Comparison of ENCODE assay signal across 26 cellular contexts in the genomic region with DNA sequence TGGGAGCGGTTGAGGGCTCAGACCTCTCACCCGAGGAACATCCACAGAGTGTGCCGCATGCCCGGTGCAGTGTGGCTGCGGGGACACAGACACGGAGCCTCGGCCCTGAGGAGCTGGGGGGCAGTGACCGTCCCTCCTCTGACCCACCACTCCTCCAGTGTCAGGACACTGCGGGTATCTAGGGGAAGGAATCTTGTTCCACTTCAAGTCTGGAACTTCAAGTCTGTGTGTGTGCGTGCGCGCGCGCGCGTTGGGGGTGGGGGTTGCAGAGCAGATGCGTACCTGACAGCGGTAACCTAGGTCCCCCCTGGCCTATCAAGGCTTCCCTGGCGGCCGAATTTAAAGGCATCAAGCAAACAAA. TPM values are rescaled to one million over a fixed set of nuclear protein-coding genes. Genes with fewer than 3 reads are reported as not detected.
DNase-seq lines count a peak whose midpoint lies in the region; ATAC-seq and TF ChIP-seq lines count a peak whose summit lies in the region.
"Had no signal": no experiment of that assay in that cellular context is flagged by ENCODE, and none has a peak within 500 bp of the region (broad histone marks: within the 10 kb centered on the region; RNA-seq: fewer than 3 reads in every experiment).

No MANE protein-coding gene starts in this region.

- no peak for TF ChIP-seq EP300 in stomach (IDR thresholded peaks at IDR 0.05)

- no peak overlapping the region for H2AK5ac ChIP-seq in IMR-90 (ENCODE audit: low read depth, low read length)

- H3K9me3 ChIP-seq in IMR-90 (ENCODE audit: control insufficient read depth, insufficient read depth, low read length) (no peaks in the 10 kb centered on the region), stomach (no peaks in the 10 kb centered on the region), lower lobe of right lung (no peaks in the 10 kb centered on the region)
- H3K9me3 ChIP-seq: Caco-2 had no signal

- no peak overlapping the region for H3K4me3 ChIP-seq in IMR-90 (ENCODE audit: insufficient read depth, low read depth, low read length)
- no peak overlapping the region for H3K4me3 ChIP-seq in stomach
- no peak overlapping the region for H3K4me3 ChIP-seq in lower lobe of right lung
- H3K4me3 ChIP-seq: PC-9 had no signal

- in situ Hi-C loops in IMR-90 (cut with MboI; ENCODE audit: low sequenced_read_pairs), result no loop called here

- dilution Hi-C loops in IMR-90 (cut with HindIII; ENCODE audit: low sequenced_read_pairs, unreplicated experiment), result no loop called here

- DNase-seq in IMR-90 (no peak), mesenteric fat pad (ENCODE audit: low spot score) (peak; percentile 74), stomach (peak; percentile 13), RPMI8226 (no peak), lower lobe of right lung (no peak)
- no peak for DNase-seq in central memory CD8-positive, alpha-beta T cell (ENCODE audit: low spot score in 2 of 2)
- DNase-seq: C1 segment of cervical spinal cord; CD8-positive, alpha-beta T cell; DMS 273 treated with DMSO at 0.1 percent for 48 hours; DMS79 treated with DMSO at 0.1 percent for 48 hours; GF-D8; NCI-H1048; NCI-H1417; NCI-H1694; NCI-H2029 treated with DMSO at 0.1 percent for 48 hours; NCI-H526 treated with DMSO at 0.1 percent for 48 hours; PC-9; SHP77 treated with DMSO at 0.1 percent for 48 hours had no signal

- POLR2A ChIA-PET in IMR-90 (lab: Charles Lee; ENCODE audit: unreplicated experiment), result no interaction called here

- H3K36me3 ChIP-seq in IMR-90 (ENCODE audit: control insufficient read depth, insufficient read depth, low read length) (no peaks in the 10 kb centered on the region), stomach (no peaks in the 10 kb centered on the region), lower lobe of right lung (no peaks in the 10 kb centered on the region)

- no peak overlapping the region for H2AFZ ChIP-seq in IMR-90 (replicated peaks; ENCODE audit: low read length, poor library complexity)
- H2AFZ ChIP-seq: PC-9 had no signal

- WGBS in IMR-90 (ENCODE audit: extremely low coverage in 2 of 2, insufficient read length in 1 of 2), 2 experiments, result no CpG with 5 or more reads among the region's 20 CpGs
- WGBS in stomach, 5 donors, result 93 to 95% (median 94%) methylated on average over 19 to 20 of the region's 20 CpGs

- H3K27ac ChIP-seq in IMR-90 (ENCODE audit: insufficient read depth, low read length) (no peak overlapping the region), stomach (no peak overlapping the region), lower lobe of right lung (no peak overlapping the region)
- H3K27ac ChIP-seq: PC-9 had no signal

- intact Hi-C loops in IMR-90 (cut with micrococcal nuclease), result no loop called here
- intact Hi-C loops in stomach (cut with DNase I; ENCODE audit: low total_unique reads), result no loop called here
- intact Hi-C loops in lower lobe of right lung (cut with DNase I), result no loop called here

- no peak overlapping the region for H3K23ac ChIP-seq in IMR-90 (ENCODE audit: low read depth, low read length)

- H3K9me1 ChIP-seq in IMR-90 (ENCODE audit: insufficient read depth, low read length), result 0 out of 2 replicates have a peak, but pooled peaks cover 7% of the 10 kb centered on the region

- H3K14ac ChIP-seq in IMR-90 (replicated peaks; ENCODE audit: low read depth, low read length), result no peak overlapping the region

- TF ChIP-seq RAD21 in IMR-90 (IDR thresholded peaks at IDR 0.05; ENCODE audit: low read length), result no peak

- no peaks in the 10 kb centered on the region for H3K79me1 ChIP-seq in IMR-90 (ENCODE audit: low read depth in 1 of 2, low read length in 2 of 2)

- ATAC-seq in IMR-90 (ENCODE audit: low read depth) (no peak), esophagus mucosa (no peak), GM19467 (IDR thresholded peaks at IDR 0.05; ENCODE audit: unreplicated experiment) (no peak), lower lobe of right lung (no peak)
- ATAC-seq in central memory CD8-positive, alpha-beta T cell (replicated peaks; ENCODE audit: extremely low read depth, poor library complexity, severe bottlenecking), result no peak
- ATAC-seq: CD8-positive, alpha-beta T cell; HCT116 had no signal

- TF ChIP-seq CTCF in IMR-90 (conservative IDR thresholded peaks at IDR 0.05; ENCODE audit: low read depth, low read length) (no peak), stomach (IDR thresholded peaks at IDR 0.05) (no peak), lower lobe of right lung (IDR thresholded peaks at IDR 0.05) (no peak)

- H2AK9ac ChIP-seq in IMR-90 (replicated peaks; ENCODE audit: low read depth, low read length, poor library complexity), result peak overlapping the region; percentile 16

- no peak overlapping the region for H3K4me2 ChIP-seq in IMR-90 (ENCODE audit: low read depth, low read length)
- H3K4me2 ChIP-seq: PC-9 had no signal

- H4K5ac ChIP-seq in IMR-90 (ENCODE audit: low read depth, low read length), result no peak overlapping the region

- H3K18ac ChIP-seq in IMR-90 (ENCODE audit: low read depth, low read length), result no peak overlapping the region

- CTCF ChIA-PET in IMR-90 (lab: Yijun Ruan, JAX), result no interaction called here

- H3K9me3 Mint-ChIP-seq in central memory CD8-positive, alpha-beta T cell, result no peaks in the 10 kb centered on the region
- H3K9me3 Mint-ChIP-seq: CD8-positive, alpha-beta T cell; IgD-negative memory B cell had no signal

- H3K9ac ChIP-seq in IMR-90 (ENCODE audit: low read depth, low read length), result no peak overlapping the region

- H2BK5ac ChIP-seq in IMR-90 (ENCODE audit: low read depth, low read length, poor library complexity, severe bottlenecking), result no peak overlapping the region

- H4K8ac ChIP-seq in IMR-90 (ENCODE audit: low read depth in 2 of 2, low read length in 2 of 2), result no peak overlapping the region

- H3K27me3 Mint-ChIP-seq in central memory CD8-positive, alpha-beta T cell, result no peaks in the 10 kb centered on the region
- H3K27me3 Mint-ChIP-seq: IgD-negative memory B cell had no signal

- H3K4ac ChIP-seq in IMR-90 (ENCODE audit: low read depth, low read length), result no peak overlapping the region

- no peak overlapping the region for H2BK120ac ChIP-seq in IMR-90 (ENCODE audit: low read depth, low read length)

- no peak for TF ChIP-seq POLR2A in IMR-90 (IDR thresholded peaks at IDR 0.05; ENCODE audit: low read depth, low read length)
- no peak for TF ChIP-seq POLR2A in stomach (IDR thresholded peaks at IDR 0.05)

- H3K36me3 Mint-ChIP-seq in central memory CD8-positive, alpha-beta T cell (ENCODE audit: insufficient read depth), result no peaks in the 10 kb centered on the region
- H3K36me3 Mint-ChIP-seq: CD8-positive, alpha-beta T cell; IgD-negative memory B cell had no signal

- no peak overlapping the region for H3K56ac ChIP-seq in IMR-90 (ENCODE audit: extremely low read depth, insufficient read depth, low read length)

- H3K27me3 ChIP-seq in IMR-90 (ENCODE audit: control insufficient read depth, insufficient read depth, low read length) (peaks cover 26% of the 10 kb centered on the region), stomach (no peaks in the 10 kb centered on the region), lower lobe of right lung (ENCODE audit: low read depth) (no peaks in the 10 kb centered on the region)

- no peak overlapping the region for H3K27ac Mint-ChIP-seq in central memory CD8-positive, alpha-beta T cell (ENCODE audit: low read depth)
- H3K27ac Mint-ChIP-seq: CD8-positive, alpha-beta T cell; IgD-negative memory B cell had no signal

- peak overlapping the region; percentile 23 for H3K4me3 Mint-ChIP-seq in central memory CD8-positive, alpha-beta T cell
- H3K4me3 Mint-ChIP-seq: CD8-positive, alpha-beta T cell had no signal

- H2BK15ac ChIP-seq in IMR-90 (ENCODE audit: low read depth, low read length), result no peak overlapping the region

- BruUV-seq in IMR-90 (replicated peaks; lab: Mats Ljungman, UMichigan), result no TSS peak

- no peaks in the 10 kb centered on the region for H3K4me1 Mint-ChIP-seq in central memory CD8-positive, alpha-beta T cell
- H3K4me1 Mint-ChIP-seq: IgD-negative memory B cell had no signal

- no peaks in the 10 kb centered on the region for H3K4me1 ChIP-seq in IMR-90 (ENCODE audit: control insufficient read depth, insufficient read depth, low read length)
- peaks cover 0 to 6% (median 0%) of the 10 kb centered on the region in 4 donors for H3K4me1 ChIP-seq in stomach
- no peaks in the 10 kb centered on the region for H3K4me1 ChIP-seq in lower lobe of right lung
- H3K4me1 ChIP-seq: Caco-2 had no signal

- H4K20me1 ChIP-seq in IMR-90 (ENCODE audit: insufficient read depth, low read length), result no peaks in the 10 kb centered on the region

- no peak overlapping the region for H4K91ac ChIP-seq in IMR-90 (ENCODE audit: insufficient read depth, low read depth, low read length)

- H2BK20ac ChIP-seq in IMR-90 (ENCODE audit: low read depth, low read length), result no peak overlapping the region

TF ChIP-seq in IMR-90, 13 proteins besides CTCF, POLR2A, EP300 and RAD21 (continues in another document):
- no peak for TF ChIP-seq RCOR1 (IDR thresholded peaks at IDR 0.05; ENCODE audit: insufficient replicate concordance, low read length)
- TF ChIP-seq CEBPB (IDR thresholded peaks at IDR 0.05; ENCODE audit: low read depth, low read length), result no peak
- TF ChIP-seq MAFK (IDR thresholded peaks at IDR 0.05; ENCODE audit: low read depth, low read length), result no peak
- TF ChIP-seq MAZ (IDR thresholded peaks at IDR 0.05; ENCODE audit: borderline replicate concordance, low read depth, low read length), result no peak
- TF ChIP-seq, protein P1, sequence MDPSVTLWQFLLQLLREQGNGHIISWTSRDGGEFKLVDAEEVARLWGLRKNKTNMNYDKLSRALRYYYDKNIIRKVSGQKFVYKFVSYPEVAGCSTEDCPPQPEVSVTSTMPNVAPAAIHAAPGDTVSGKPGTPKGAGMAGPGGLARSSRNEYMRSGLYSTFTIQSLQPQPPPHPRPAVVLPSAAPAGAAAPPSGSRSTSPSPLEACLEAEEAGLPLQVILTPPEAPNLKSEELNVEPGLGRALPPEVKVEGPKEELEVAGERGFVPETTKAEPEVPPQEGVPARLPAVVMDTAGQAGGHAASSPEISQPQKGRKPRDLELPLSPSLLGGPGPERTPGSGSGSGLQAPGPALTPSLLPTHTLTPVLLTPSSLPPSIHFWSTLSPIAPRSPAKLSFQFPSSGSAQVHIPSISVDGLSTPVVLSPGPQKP (IDR thresholded peaks at IDR 0.05; ENCODE audit: borderline replicate concordance, low read depth, low read length), result no peak

RNA-seq across cellular contexts. Expression of a gene that starts 17.3 kb away (rescaled TPM):
- total RNA-seq in IMR-90 (2012; rRNA removed) (under 0.01 TPM in 2 replicates), mesenteric fat pad (0.26 TPM), stomach (10 to 100 TPM in 1 of 5 donors, 1 to 10 TPM in 3, not detected in 1; 1.1 to 26.1 (median 2.2) TPM), esophagus mucosa (18.3 TPM), lower lobe of right lung (25.7 TPM)
- polyA plus RNA-seq in IMR-90 (2012; rRNA removed) (0.14 and 0.17 TPM in 2 replicates), stomach (1 to 10 TPM in 2 of 3 donors, not detected in 1; 2.6 to 4.4 TPM)
- 0.12 and 0.35 TPM in 2 replicates for polyA plus RNA-seq in IMR-90 (2012; cell fraction: cytosol; rRNA removed)
- polyA plus RNA-seq in IMR-90 (2012; cell fraction: nucleus; rRNA removed; ENCODE audit: low replicate concordance), result 0.16 and 0.36 TPM in 2 replicates
- total RNA-seq: CD8-positive, alpha-beta T cell; NCI-H460; RPMI7951 had no signal
- polyA plus RNA-seq: IgD-negative memory B cell had no signal

RNA-seq across cellular contexts. Expression of a gene that starts 57.9 kb away (rescaled TPM):
- not detected in 2 replicates for total RNA-seq in IMR-90 (2012; rRNA removed)
- not detected in 2 replicates for polyA plus RNA-seq in IMR-90 (2012; rRNA removed)
- polyA plus RNA-seq in IMR-90 (2012; cell fraction: cytosol; rRNA removed), result not detected in 2 replicates
- polyA plus RNA-seq in IMR-90 (2012; cell fraction: nucleus; rRNA removed; ENCODE audit: low replicate concordance), result not detected in 2 replicates
- not detected for total RNA-seq in mesenteric fat pad
- not detected for total RNA-seq in stomach
- polyA plus RNA-seq in stomach, result not detected
- not detected for total RNA-seq in esophagus mucosa
- total RNA-seq in lower lobe of right lung, result not detected
- total RNA-seq: A673; Caco-2; CD8-positive, alpha-beta T cell; NCI-H460; RPMI7951 had no signal
- polyA plus RNA-seq: IgD-negative memory B cell had no signal

Comparison
In these comparisons a context has a peak if more than half of its experiments do, and no peak if none do; other contexts are left out.
1. DNase-seq: peak in mesenteric fat pad (single experiment) and stomach (single experiment); none in IMR-90 (single experiment), central memory CD8-positive, alpha-beta T cell (0 of 2), RPMI8226 (single experiment) and lower lobe of right lung (single experiment).